21 cellular contexts compared by ENCODE assay signal in the genomic region with DNA sequence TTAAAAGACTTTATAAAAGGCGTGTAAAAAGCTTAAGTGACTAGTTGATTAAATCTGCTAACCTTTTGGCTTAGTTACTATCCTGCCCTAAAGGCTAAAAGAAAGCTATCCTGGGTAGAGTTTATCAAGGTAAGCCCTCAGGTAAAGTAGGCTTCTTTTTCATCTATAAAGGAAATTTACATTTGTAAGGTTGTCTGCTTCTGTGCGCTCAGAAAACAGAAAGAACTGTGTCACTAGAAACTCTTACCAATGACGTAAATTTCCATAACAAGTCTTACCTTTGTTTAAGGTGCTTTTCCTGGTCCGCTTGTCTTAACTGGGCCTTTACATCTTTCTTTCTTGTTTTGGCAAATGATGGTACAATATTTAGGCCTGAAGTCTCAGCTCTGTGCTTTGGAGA. TPM values are rescaled to one million over a fixed set of nuclear protein-coding genes. Genes with fewer than 3 reads are reported as not detected.
DNase-seq lines count a peak whose midpoint lies in the region; ATAC-seq, FAIRE-seq and TF ChIP-seq lines count a peak whose summit lies in the region.
"Had no signal": no experiment of that assay in that cellular context is flagged by ENCODE, and none has a peak within 500 bp of the region (broad histone marks: within the 10 kb centered on the region; RNA-seq: fewer than 3 reads in every experiment).

No MANE protein-coding gene starts in this region.

- intact Hi-C loops in K562 (cut with micrococcal nuclease) (no loop called here), dorsolateral prefrontal cortex (cut with DNase I) (no loop called here), kidney (cut with DNase I) (no loop called here)

- H3K9ac ChIP-seq in HUES48 (ENCODE audit: low read depth, low read length) (no peak overlapping the region), K562 (ENCODE audit: insufficient read depth in 1 of 2, low read depth in 2 of 2, low read length in 2 of 2) (no peak overlapping the region), iPS-20b (ENCODE audit: low read depth, low read length) (peak overlapping the region; percentile 47; the same call in 1 of the 2 replicates), kidney (ENCODE audit: low read length in 2 of 2) (no peak overlapping the region)

- no peaks in the 10 kb centered on the region for H3K9me3 ChIP-seq in HUES48 (ENCODE audit: control insufficient read depth, insufficient read depth, low read length)
- H3K9me3 ChIP-seq in K562 (replicated peaks; ENCODE audit: control insufficient read depth, insufficient read depth, low read depth, low read length) = no peaks in the 10 kb centered on the region
- no peaks in the 10 kb centered on the region for H3K9me3 ChIP-seq in iPS-20b (ENCODE audit: insufficient read depth, low read depth, low read length)
- H3K9me3 ChIP-seq in kidney (ENCODE audit: control insufficient read depth in 1 of 2, low read length in 2 of 2) = no peaks in the 10 kb centered on the region
- H3K9me3 ChIP-seq: A549, HAP-1 had no signal

- no peak for TF ChIP-seq EP300 in K562 (IDR thresholded peaks at IDR 0.05; ENCODE audit: low read length)

- 0 out of 2 replicates have a peak overlapping the region, but pooled peaks have one; percentile 48 for H2AFZ ChIP-seq in K562 (ENCODE audit: low read depth, low read length)

- no peaks in the 10 kb centered on the region for H3K9me1 ChIP-seq in K562 (ENCODE audit: control insufficient read depth, insufficient read depth, low read length)

- peak overlapping the region; percentile 48 for H3K27ac ChIP-seq in HUES48 (ENCODE audit: low read depth, low read length)
- no peak overlapping the region for H3K27ac ChIP-seq in K562 (ENCODE audit: extremely low read depth, low read depth, low read length)
- peak overlapping the region; percentile 61 for H3K27ac ChIP-seq in iPS-20b (ENCODE audit: low read length)
- H3K27ac ChIP-seq in dorsolateral prefrontal cortex = no peak overlapping the region
- H3K27ac ChIP-seq in kidney (ENCODE audit: low read depth in 2 of 2, low read length in 2 of 2) = no peak overlapping the region
- H3K27ac ChIP-seq: 22Rv1, C4-2B, HL-60 had no signal

- no peak for TF ChIP-seq POLR2A in K562 (conservative IDR thresholded peaks at IDR 0.05)

- TF ChIP-seq RAD21 in K562 (CRISPR knock-in tag; conservative IDR thresholded peaks at IDR 0.05 in 1 of 2, IDR thresholded peaks at IDR 0.05 in 1 of 2) = no peak

- 82% methylated on average over 4 of the region's 4 CpGs for WGBS in K562 (ENCODE audit: insufficient coverage, low coverage, missing lambda C conversion rate)

- H4K20me1 ChIP-seq in K562 (replicated peaks; ENCODE audit: control insufficient read depth, insufficient read depth, low read length) = no peaks in the 10 kb centered on the region

- CTCF ChIA-PET in K562 (lab: Yijun Ruan, JAX; ENCODE audit: low intra/inter-chr PET ratio) = no interaction called here

- no peaks in the 10 kb centered on the region for H3K79me2 ChIP-seq in K562 (ENCODE audit: control insufficient read depth, insufficient read depth, low read length)

- ATAC-seq in K562 = no peak
- ATAC-seq: A549 had no signal

- DNase-seq in ELF-1 (ENCODE audit: low read depth, low spot score) = peak; percentile 40
- no peak for DNase-seq in K562 (ENCODE audit: extremely low read depth in 1 of 4, low spot score in 3 of 4)
- no peak for DNase-seq in NK-92 (lab: John Stamatoyannopoulos, UW; ENCODE audit: unreplicated experiment)
- no peak for DNase-seq in dorsolateral prefrontal cortex
- no peak for DNase-seq in urothelium cell line (ENCODE audit: low spot score)
- no peak for DNase-seq in kidney
- DNase-seq: AML-193; CD4-positive, alpha-beta T cell; DMS153; DMS79; GF-D8; GOT3; IMR-90; KBM-7 had no signal

- FAIRE-seq in K562 (lab: Jason Lieb, UNC) (no peak), urothelium cell line (lab: Jason Lieb, UNC) (no peak), kidney (lab: Jason Lieb, UNC) (no peak)
- FAIRE-seq: A549 had no signal

- no peak for TF ChIP-seq CTCF in K562 (IDR thresholded peaks at IDR 0.05 in 2 of 3, conservative IDR thresholded peaks at IDR 0.05 in 1 of 3; ENCODE audit: insufficient read depth in 2 of 3, low read depth in 1 of 3, low read length in 3 of 3)
- no peak for TF ChIP-seq CTCF in dorsolateral prefrontal cortex (IDR thresholded peaks at IDR 0.05 in 54 of 56, conservative IDR thresholded peaks at IDR 0.05 in 2 of 56; ENCODE audit: low read depth in 1 of 56, partially characterized antibody in 56 of 56)
- no peak for TF ChIP-seq CTCF in kidney (IDR thresholded peaks at IDR 0.05; ENCODE audit: borderline replicate concordance, extremely low read depth, insufficient read depth)

- POLR2A ChIA-PET in K562 (lab: Yijun Ruan, JAX) = interaction anchor here (0.9 to 1.8 kb wide), 4 partner anchors 8 to 25 kb away, joined by 3 to 10 read pairs (median 4); no protein-coding TSS in a partner anchor

- H3K4me2 ChIP-seq in K562 (ENCODE audit: insufficient read depth, low read length) = no peak overlapping the region
- H3K4me2 ChIP-seq: A549 had no signal

- H3K27me3 ChIP-seq in HUES48 (ENCODE audit: control insufficient read depth, insufficient read depth, low read length) (no peaks in the 10 kb centered on the region), K562 (ENCODE audit: control insufficient read depth in 2 of 2, insufficient read depth in 2 of 2, low read length in 2 of 2) (no peaks in the 10 kb centered on the region), iPS-20b (ENCODE audit: insufficient read depth, low read length) (no peaks in the 10 kb centered on the region), dorsolateral prefrontal cortex (no peaks in the 10 kb centered on the region)

- H3K4me1 ChIP-seq in HUES48 (ENCODE audit: control insufficient read depth, insufficient read depth, low read length) (peaks cover 56% of the 10 kb centered on the region), K562 (replicated peaks in 1 of 2; ENCODE audit: control insufficient read depth in 2 of 2, insufficient read depth in 2 of 2, low read length in 2 of 2) (no peaks in the 10 kb centered on the region; a peak in 1 of 5 replicates), iPS-20b (ENCODE audit: insufficient read depth, low read length) (peaks cover 31% of the 10 kb centered on the region; the same call in 1 of the 2 replicates), kidney (ENCODE audit: control insufficient read depth in 1 of 2, insufficient read depth in 1 of 2, low read depth in 1 of 2, low read length in 2 of 2) (peaks cover 0 to under 1% of the 10 kb centered on the region in 2 donors)

- H3K4me3 ChIP-seq in HUES48 (ENCODE audit: low read depth, low read length) (no peak overlapping the region), K562 (no peak overlapping the region), iPS-20b (ENCODE audit: low read length) (peak overlapping the region; percentile 36; the same call in 1 of the 2 replicates), dorsolateral prefrontal cortex (no peak overlapping the region), kidney (ENCODE audit: low read length in 2 of 2) (no peak overlapping the region)
- H3K4me3 ChIP-seq: A549, HAP-1 had no signal

- BruUV-seq in K562 (replicated peaks; lab: Mats Ljungman, UMichigan) = no TSS peak

- in situ Hi-C loops in K562 (cut with MboI) = no loop called here

- no peaks in the 10 kb centered on the region for H3K36me3 ChIP-seq in HUES48 (ENCODE audit: control insufficient read depth, insufficient read depth, low read length)
- no peaks in the 10 kb centered on the region for H3K36me3 ChIP-seq in K562 (ENCODE audit: control insufficient read depth, insufficient read depth, low read length)
- H3K36me3 ChIP-seq in iPS-20b (ENCODE audit: insufficient read depth, low read depth, low read length) = no peaks in the 10 kb centered on the region
- no peaks in the 10 kb centered on the region for H3K36me3 ChIP-seq in kidney (ENCODE audit: control insufficient read depth in 1 of 2, insufficient read depth in 2 of 2, low read length in 2 of 2)
- H3K36me3 ChIP-seq: HAP-1 had no signal

RNA-seq across cellular contexts. Expression of a gene that starts 37.7 kb away (rescaled TPM):
- 4.9 and 13.3 TPM in 2 replicates for total RNA-seq in K562 (2011; cell fraction: chromatin; rRNA removed; ENCODE audit: low replicate concordance)
- total RNA-seq in K562 (2011; cell fraction: nucleolus; rRNA removed) = 2.0 and 3.2 TPM in 2 replicates
- total RNA-seq in K562 (2011; cell fraction: nucleoplasm; rRNA removed) = 8.3 and 20.0 TPM in 2 replicates
- total RNA-seq in K562 (2014; rRNA removed) (5.1 and 7.2 TPM in 2 replicates), K562 (2014; rRNA removed; fragmentation: Illumina TruSeq; extraction: Trizol) (11.9 and 13.5 TPM in 2 replicates), K562 (2015; rRNA removed; fragmentation: Illumina TruSeq; extraction: Trizol) (9.1 and 10.8 TPM in 2 replicates), K562 (2021) (16.4 and 19.4 TPM in 2 replicates), dorsolateral prefrontal cortex (10 to 100 TPM; 14.4 to 85.8 (median 31.7) TPM), kidney (16.9 TPM)
- polyA plus RNA-seq in K562 (2011; rRNA removed) (7.9 and 15.1 TPM in 2 replicates), K562 (2014; fragmentation: Illumina TruSeq; extraction: Trizol) (8.3 and 9.2 TPM in 2 replicates), K562 (2014; fragmentation: Nextera tagmentation; extraction: Ambion mirVana) (1 to 10 TPM; 2.5 to 2.6 TPM), K562 (2014; rRNA removed) (7.8 and 8.1 TPM in 2 replicates), kidney (ENCODE audit: insufficient read depth, low read depth, low replicate concordance) (2.3 TPM)
- polyA plus RNA-seq in K562 (2011; cell fraction: cytosol; rRNA removed) = 2.6 and 4.0 TPM in 2 replicates
- 4.9 and 6.5 TPM in 2 replicates for polyA plus RNA-seq in K562 (2011; cell fraction: nucleus; rRNA removed)
- polyA plus RNA-seq in K562 (2012) = 6.8 and 7.1 TPM in 2 replicates
- 11.7 and 16.9 TPM in 2 replicates for polyA minus RNA-seq in K562 (2011; rRNA and poly(A)+ RNA removed)
- 4.3 and 7.2 TPM in 2 replicates for polyA minus RNA-seq in K562 (2011; cell fraction: cytosol; rRNA and poly(A)+ RNA removed)
- polyA minus RNA-seq in K562 (2011; cell fraction: nucleus; rRNA and poly(A)+ RNA removed) = 5.8 and 9.7 TPM in 2 replicates
- total RNA-seq: CD4-positive, alpha-beta T cell had no signal

RNA-seq across cellular contexts. Expression of a gene that starts 56.4 kb away (rescaled TPM):
- total RNA-seq in K562 (2011; cell fraction: chromatin; rRNA removed; ENCODE audit: low replicate concordance) = 2.4 and 7.3 TPM in 2 replicates
- 1.8 and 2.3 TPM in 2 replicates for total RNA-seq in K562 (2011; cell fraction: nucleolus; rRNA removed)
- total RNA-seq in K562 (2011; cell fraction: nucleoplasm; rRNA removed) = 2.2 and 3.2 TPM in 2 replicates
- total RNA-seq in K562 (2014; rRNA removed) = 2.7 and 2.9 TPM in 2 replicates
- total RNA-seq in K562 (2014; rRNA removed; fragmentation: Illumina TruSeq; extraction: Trizol) = 4.4 and 4.8 TPM in 2 replicates
- total RNA-seq in K562 (2015; rRNA removed; fragmentation: Illumina TruSeq; extraction: Trizol) = 5.3 and 5.5 TPM in 2 replicates
- 3.0 and 3.1 TPM in 2 replicates for total RNA-seq in K562 (2021)
- 2.5 and 2.8 TPM in 2 replicates for polyA plus RNA-seq in K562 (2011; rRNA removed)
- 1.1 and 1.5 TPM in 2 replicates for polyA plus RNA-seq in K562 (2011; cell fraction: cytosol; rRNA removed)
- 1.0 and 2.5 TPM in 2 replicates for polyA plus RNA-seq in K562 (2011; cell fraction: nucleus; rRNA removed)
- polyA plus RNA-seq in K562 (2012) = 3.3 and 5.8 TPM in 2 replicates
- 3.3 and 3.5 TPM in 2 replicates for polyA plus RNA-seq in K562 (2014; fragmentation: Illumina TruSeq; extraction: Trizol)
- 1 to 10 TPM; 5.1 to 6.5 TPM for polyA plus RNA-seq in K562 (2014; fragmentation: Nextera tagmentation; extraction: Ambion mirVana)
- 2.1 and 3.2 TPM in 2 replicates for polyA plus RNA-seq in K562 (2014; rRNA removed)
- polyA minus RNA-seq in K562 (2011; rRNA and poly(A)+ RNA removed) = 4.7 and 5.5 TPM in 2 replicates
- 2.0 and 2.6 TPM in 2 replicates for polyA minus RNA-seq in K562 (2011; cell fraction: cytosol; rRNA and poly(A)+ RNA removed)
- polyA minus RNA-seq in K562 (2011; cell fraction: nucleus; rRNA and poly(A)+ RNA removed) = 3.2 and 8.6 TPM in 2 replicates
- 10 to 100 TPM in 2 of 120 experiments, 1 to 10 TPM in 118; 2.7 to 12.5 (median 6.3) TPM for total RNA-seq in dorsolateral prefrontal cortex
- 9.9 TPM for total RNA-seq in kidney
- 8.3 TPM for polyA plus RNA-seq in kidney (ENCODE audit: insufficient read depth, low read depth, low replicate concordance)

Comparison
In these comparisons a context has a peak if more than half of its experiments do, and no peak if none do; other contexts are left out.
1. H3K27ac ChIP-seq: peak in HUES48 (single experiment) and iPS-20b (single experiment); none in K562 (single experiment), dorsolateral prefrontal cortex (0 of 59) and kidney (0 of 2).